In the genomic region with DNA sequence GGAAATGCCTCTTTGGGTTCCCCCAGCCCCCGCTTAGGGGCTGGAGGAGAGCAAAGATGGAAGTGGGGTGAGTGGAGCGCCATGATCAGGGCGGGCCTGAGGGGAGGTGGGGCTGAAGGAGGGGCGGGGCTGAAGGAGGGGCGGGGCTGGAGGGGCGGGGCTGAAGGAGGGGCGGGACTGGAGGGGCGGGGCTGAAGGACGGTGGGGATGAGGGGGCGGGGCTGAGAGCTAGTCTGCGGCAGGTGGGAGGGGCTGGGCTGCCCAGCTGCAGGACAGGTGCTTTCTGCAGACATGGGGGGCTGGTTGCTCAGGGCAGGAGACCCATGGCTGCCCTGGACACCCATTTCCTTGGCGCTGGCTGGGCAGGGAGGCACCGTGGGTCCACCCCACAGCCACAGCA, we compare ENCODE assay signal across 16 cellular contexts. TPM values are rescaled to one million over a fixed set of nuclear protein-coding genes. Genes with fewer than 3 reads are reported as not detected.
DNase-seq lines count a peak whose midpoint lies in the region; ATAC-seq and TF ChIP-seq lines count a peak whose summit lies in the region.
"Had no signal": no experiment of that assay in that cellular context is flagged by ENCODE, and none has a peak within 500 bp of the region (broad histone marks: within the 10 kb centered on the region; RNA-seq: fewer than 3 reads in every experiment).

No MANE protein-coding gene starts in this region.

- H3K4me2 ChIP-seq in Karpas-422 (ENCODE audit: low read depth, low read length, poor library complexity, severe bottlenecking), result no peak overlapping the region

- no peaks in the 10 kb centered on the region for H3K36me3 ChIP-seq in Karpas-422 (ENCODE audit: insufficient read depth, low read length)

- no peak overlapping the region for H3K27ac ChIP-seq in Karpas-422 (ENCODE audit: low read length)
- H3K27ac ChIP-seq: foreskin keratinocyte had no signal

- no peaks in the 10 kb centered on the region for H3K79me2 ChIP-seq in Karpas-422 (ENCODE audit: low read length)

- no peaks in the 10 kb centered on the region for H3K9me2 ChIP-seq in Karpas-422 (replicated peaks; ENCODE audit: insufficient read depth, low read length)

- H2AFZ ChIP-seq in Karpas-422 (ENCODE audit: low read length), result peak overlapping the region; percentile 95; the same call in 1 of the 2 replicates

- no peaks in the 10 kb centered on the region for H3K9me3 ChIP-seq in Karpas-422 (ENCODE audit: low read length)

- DNase-seq in AG08395 (ENCODE audit: low spot score) (peak; percentile 12), Caki2 (ENCODE audit: low read depth) (peak; percentile 19), Karpas-422 (peak; percentile 77), epithelial cell of esophagus (ENCODE audit: low read depth) (peak; percentile 10), MV-4-11 (lab: John Stamatoyannopoulos, UW) (no peak)
- DNase-seq in activated effector memory CD4-positive, alpha-beta T cell treated with Interleukin-2 at 50 U/mL for 16 hours, result no peak
- DNase-seq: activated gamma-delta T cell treated with Interleukin-2 at 50 U/mL for 16 hours, foreskin keratinocyte, NCI-H524 treated with DMSO at 0.1 percent for 48 hours, retina had no signal

- H3K9ac ChIP-seq in Karpas-422 (ENCODE audit: low read length), result no peak overlapping the region

- no peak for TF ChIP-seq CTCF in epithelial cell of esophagus (IDR thresholded peaks at IDR 0.05; ENCODE audit: insufficient read depth, low read depth, low read length, missing control alignments)

- in situ Hi-C loops in Caki2 (cut with HindIII; ENCODE audit: low pct_unique_long_range_greater_than_20kb, low sequenced_read_pairs), result no loop called here

- H3K27me3 ChIP-seq in Karpas-422 (ENCODE audit: low read length), result no peaks in the 10 kb centered on the region

- H3K4me1 ChIP-seq in Karpas-422 (ENCODE audit: low read length), result peaks cover 2% of the 10 kb centered on the region; the same call in 1 of the 2 replicates

- ATAC-seq in GM19452 (IDR thresholded peaks at IDR 0.05; ENCODE audit: unreplicated experiment) (no peak), HG02763 (IDR thresholded peaks at IDR 0.05; ENCODE audit: unreplicated experiment) (no peak)
- ATAC-seq: foreskin keratinocyte, T-cell had no signal

- H3K4me3 ChIP-seq in Karpas-422 (ENCODE audit: low read length) (no peak overlapping the region), epithelial cell of esophagus (ENCODE audit: low read length) (no peak overlapping the region)
- H3K4me3 ChIP-seq: lung had no signal

- H4K20me1 ChIP-seq in Karpas-422 (ENCODE audit: insufficient read depth, low read depth, low read length), result no peaks in the 10 kb centered on the region

RNA-seq across cellular contexts. Expression of gene PABPN1L, which starts 39.1 kb away (rescaled TPM):
- total RNA-seq in Caki2 (2014; rRNA removed; shearing (Covaris generic); ENCODE audit: low replicate concordance), result not detected in 2 replicates
- not detected in 2 replicates for total RNA-seq in Karpas-422 (2014; rRNA removed; shearing (Covaris generic); ENCODE audit: low replicate concordance)
- total RNA-seq: chondrocyte, foreskin keratinocyte, HT-29, lung, T-cell had no signal

RNA-seq across cellular contexts. Expression of gene TRAPPC2L, which starts 48.6 kb away (rescaled TPM):
- total RNA-seq in Caki2 (2014; rRNA removed; shearing (Covaris generic); ENCODE audit: low replicate concordance), result 40.9 and 48.8 TPM in 2 replicates
- total RNA-seq in Karpas-422 (2014; rRNA removed; shearing (Covaris generic); ENCODE audit: low replicate concordance), result 58.0 and 84.6 TPM in 2 replicates

RNA-seq across cellular contexts. Expression of gene GALNS, which starts 48.8 kb away (rescaled TPM):
- total RNA-seq in Caki2 (2014; rRNA removed; shearing (Covaris generic); ENCODE audit: low replicate concordance), result 20.8 and 20.9 TPM in 2 replicates
- total RNA-seq in Karpas-422 (2014; rRNA removed; shearing (Covaris generic); ENCODE audit: low replicate concordance), result 18.1 and 26.8 TPM in 2 replicates

Comparison
In these comparisons a context has a peak if more than half of its experiments do, and no peak if none do; other contexts are left out.
1. DNase-seq: peak in AG08395 (single experiment), Caki2 (single experiment), Karpas-422 (single experiment) and epithelial cell of esophagus (single experiment); none in activated effector memory CD4-positive, alpha-beta T cell treated with Interleukin-2 at 50 U/mL for 16 hours (single experiment) and MV-4-11 (single experiment).